ENCODE assay signal across 1 cellular context in the genomic region with DNA sequence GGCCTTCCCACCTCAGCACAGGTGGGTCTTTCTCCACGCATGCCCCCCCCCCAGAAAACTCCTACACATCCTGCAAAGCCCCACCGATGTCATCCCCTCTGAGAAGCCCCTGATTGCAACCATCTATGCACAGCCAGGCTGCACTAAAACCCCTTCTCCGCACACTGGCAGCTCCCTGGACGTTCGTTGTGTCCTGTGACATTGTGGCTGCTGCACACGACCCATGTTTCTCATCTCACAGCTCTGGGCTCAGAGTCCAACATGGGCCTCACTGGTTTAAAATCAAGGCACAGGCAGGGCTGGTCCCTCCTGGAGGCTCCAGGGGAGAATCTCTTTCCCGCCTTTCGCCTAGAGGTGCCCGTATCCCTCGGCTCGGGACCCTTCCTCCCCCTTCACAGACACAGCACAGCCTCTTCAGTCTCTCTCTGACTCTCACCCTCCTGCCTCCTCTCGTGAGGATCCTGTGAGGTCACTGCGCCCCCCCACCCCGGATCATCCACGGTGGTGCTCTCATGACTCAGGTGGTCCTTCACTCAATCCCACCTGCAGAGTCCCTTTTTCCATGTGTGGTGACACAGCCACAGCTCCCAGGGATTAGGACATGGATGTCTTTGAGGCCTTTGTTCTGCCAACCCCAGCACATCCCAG.
TF ChIP-seq lines count a peak whose summit lies in the region.

No MANE protein-coding gene starts in this region.

TF ChIP-seq in neural cell, 6 proteins besides CTCF, POLR2A, EP300 and RAD21 (continued from another document):
- TF ChIP-seq REST (IDR thresholded peaks at IDR 0.05; ENCODE audit: borderline replicate concordance) = no peak
